Comparison of ENCODE assay signal across 15 cellular contexts in genomic region chr2:19776941-19777514, GRCh38.
DNase-seq lines count a peak whose midpoint lies in the region; ATAC-seq and TF ChIP-seq lines count a peak whose summit lies in the region.
"Had no signal": no experiment of that assay in that cellular context is flagged by ENCODE, and none has a peak within 500 bp of the region (broad histone marks: within the 10 kb centered on the region; RNA-seq: fewer than 3 reads in every experiment).

No MANE protein-coding gene starts in this region.

- CTCF ChIA-PET in activated CD4-positive, alpha-beta T cell treated with anti-CD3 and anti-CD28 coated beads for 36 hours (lab: Charles Lee), result no interaction called here

- no peak overlapping the region for H3K4me3 ChIP-seq in fibroblast of the aortic adventitia (ENCODE audit: low read depth, low read length)

- no peak for TF ChIP-seq CTCF in fibroblast of the aortic adventitia (IDR thresholded peaks at IDR 0.05; ENCODE audit: insufficient read depth, low read length)

- ATAC-seq in activated CD4-positive, alpha-beta T cell treated with anti-CD3 and anti-CD28 coated beads for 36 hours, result no peak
- ATAC-seq in GM19324 (IDR thresholded peaks at IDR 0.05; ENCODE audit: low FRiP score, unreplicated experiment), result no peak
- no peak for ATAC-seq in GM21447 (IDR thresholded peaks at IDR 0.05; ENCODE audit: unreplicated experiment)
- ATAC-seq: Panc1 had no signal

- POLR2A ChIA-PET in activated CD4-positive, alpha-beta T cell treated with anti-CD3 and anti-CD28 coated beads for 36 hours (lab: Charles Lee), result no interaction called here

- H3K27ac Mint-ChIP-seq in activated CD4-positive, alpha-beta T cell treated with anti-CD3 and anti-CD28 coated beads for 36 hours, result no peak overlapping the region

- in situ Hi-C loops in G401 (cut with HindIII; ENCODE audit: low sequenced_read_pairs), result no loop called here

- H3K4me3 Mint-ChIP-seq in activated CD4-positive, alpha-beta T cell treated with anti-CD3 and anti-CD28 coated beads for 36 hours, result no peak overlapping the region
- H3K4me3 Mint-ChIP-seq: CD14-positive monocyte had no signal

- no peaks in the 10 kb centered on the region for H3K4me1 Mint-ChIP-seq in activated CD4-positive, alpha-beta T cell treated with anti-CD3 and anti-CD28 coated beads for 36 hours
- H3K4me1 Mint-ChIP-seq: CD14-positive monocyte had no signal

- intact Hi-C loops in activated CD4-positive, alpha-beta T cell treated with anti-CD3 and anti-CD28 coated beads for 36 hours (cut with DNase I, micrococcal nuclease), result no loop called here

- no peaks in the 10 kb centered on the region for H3K36me3 Mint-ChIP-seq in activated CD4-positive, alpha-beta T cell treated with anti-CD3 and anti-CD28 coated beads for 36 hours (ENCODE audit: low read depth)
- H3K36me3 Mint-ChIP-seq: CD14-positive monocyte had no signal

- DNase-seq in G401 (ENCODE audit: low spot score), result peak; percentile 80
- DNase-seq in NCI-H2029 treated with DMSO at 0.1 percent for 48 hours (lab: John Stamatoyannopoulos, UW), result peak; percentile 32
- DNase-seq in fibroblast of the aortic adventitia (ENCODE audit: low read depth), result peak; percentile 49
- peak; percentile 2 for DNase-seq in pons (ENCODE audit: low spot score)
- DNase-seq in activated CD4-positive, alpha-beta T cell treated with anti-CD3 and anti-CD28 coated beads for 36 hours, result no peak
- DNase-seq: GF-D8, GOT3, MM.1S, NCI-H1105, NCI-H1694, NCI-H345 had no signal

- peaks cover 2% of the 10 kb centered on the region for H3K27me3 Mint-ChIP-seq in activated CD4-positive, alpha-beta T cell treated with anti-CD3 and anti-CD28 coated beads for 36 hours

- H3K9me3 Mint-ChIP-seq in activated CD4-positive, alpha-beta T cell treated with anti-CD3 and anti-CD28 coated beads for 36 hours (ENCODE audit: low read depth), result no peaks in the 10 kb centered on the region
